ENCODE assay signal across 2 cellular contexts in the genomic region with DNA sequence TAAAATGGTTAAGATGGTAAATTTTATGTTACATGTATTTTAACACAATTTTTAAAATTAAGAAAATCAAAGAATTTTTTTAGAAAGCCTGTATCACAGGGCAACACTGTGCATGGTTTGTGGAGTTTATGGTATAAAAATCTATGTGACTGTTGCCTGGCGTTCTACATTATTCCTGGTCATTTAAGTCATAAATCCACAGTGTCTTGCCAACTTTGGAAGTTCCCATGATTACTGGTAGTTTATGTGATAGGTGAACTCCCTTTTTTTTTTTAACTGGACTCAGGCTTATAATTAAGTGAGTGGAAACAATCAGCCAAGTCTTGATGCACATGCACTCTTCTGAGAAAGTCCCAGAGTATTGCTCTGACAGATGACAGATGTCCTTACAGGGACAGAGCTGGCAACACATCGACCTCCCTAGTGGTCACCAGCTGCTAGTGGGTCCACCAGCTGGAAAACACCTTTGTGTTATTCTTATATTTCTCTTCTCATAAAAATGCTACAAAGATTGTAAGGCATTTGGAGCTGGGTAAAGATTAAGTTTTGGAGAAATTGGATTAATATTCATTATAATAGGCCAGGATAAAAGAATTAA.
A peak's percentile ranks its signal among the peaks of the same experiment; 100 is the strongest.
TF ChIP-seq lines count a peak whose summit lies in the region.

No MANE protein-coding gene starts in this region.

TF ChIP-seq in HCT116, 20 proteins besides CTCF, POLR2A, EP300 and RAD21:
- TF ChIP-seq EGR1 (IDR thresholded peaks at IDR 0.05; ENCODE audit: low read depth) (no peak), JUND (IDR thresholded peaks at IDR 0.05) (no peak), CEBPB (IDR thresholded peaks at IDR 0.05; ENCODE audit: low read depth) (no peak), SRF (IDR thresholded peaks at IDR 0.05; ENCODE audit: low read depth) (no peak), ELF1 (IDR thresholded peaks at IDR 0.05; ENCODE audit: borderline replicate concordance, low read depth) (no peak), ZNF274 (IDR thresholded peaks at IDR 0.05; ENCODE audit: low read depth, low read length) (no peak), EZH2 (IDR thresholded peaks at IDR 0.05) (no peak), ZFX (IDR thresholded peaks at IDR 0.05) (no peak), TCF7L2 (IDR thresholded peaks at IDR 0.05; ENCODE audit: borderline replicate concordance, extremely low read depth, insufficient read depth, insufficient read length) (no peak)
- TF ChIP-seq, protein P1, sequence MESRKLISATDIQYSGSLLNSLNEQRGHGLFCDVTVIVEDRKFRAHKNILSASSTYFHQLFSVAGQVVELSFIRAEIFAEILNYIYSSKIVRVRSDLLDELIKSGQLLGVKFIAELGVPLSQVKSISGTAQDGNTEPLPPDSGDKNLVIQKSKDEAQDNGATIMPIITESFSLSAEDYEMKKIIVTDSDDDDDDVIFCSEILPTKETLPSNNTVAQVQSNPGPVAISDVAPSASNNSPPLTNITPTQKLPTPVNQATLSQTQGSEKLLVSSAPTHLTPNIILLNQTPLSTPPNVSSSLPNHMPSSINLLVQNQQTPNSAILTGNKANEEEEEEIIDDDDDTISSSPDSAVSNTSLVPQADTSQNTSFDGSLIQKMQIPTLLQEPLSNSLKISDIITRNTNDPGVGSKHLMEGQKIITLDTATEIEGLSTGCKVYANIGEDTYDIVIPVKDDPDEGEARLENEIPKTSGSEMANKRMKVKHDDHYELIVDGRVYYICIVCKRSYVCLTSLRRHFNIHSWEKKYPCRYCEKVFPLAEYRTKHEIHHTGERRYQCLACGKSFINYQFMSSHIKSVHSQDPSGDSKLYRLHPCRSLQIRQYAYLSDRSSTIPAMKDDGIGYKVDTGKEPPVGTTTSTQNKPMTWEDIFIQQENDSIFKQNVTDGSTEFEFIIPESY (IDR thresholded peaks at IDR 0.05; ENCODE audit: extremely low read depth, insufficient replicate concordance, low read length), result no peak
- TF ChIP-seq, protein P2, sequence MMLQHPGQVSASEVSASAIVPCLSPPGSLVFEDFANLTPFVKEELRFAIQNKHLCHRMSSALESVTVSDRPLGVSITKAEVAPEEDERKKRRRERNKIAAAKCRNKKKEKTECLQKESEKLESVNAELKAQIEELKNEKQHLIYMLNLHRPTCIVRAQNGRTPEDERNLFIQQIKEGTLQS (IDR thresholded peaks at IDR 0.05), result no peak

TF ChIP-seq in K562, 482 proteins besides CTCF, POLR2A, EP300 and RAD21:
- TF ChIP-seq, protein P3, sequence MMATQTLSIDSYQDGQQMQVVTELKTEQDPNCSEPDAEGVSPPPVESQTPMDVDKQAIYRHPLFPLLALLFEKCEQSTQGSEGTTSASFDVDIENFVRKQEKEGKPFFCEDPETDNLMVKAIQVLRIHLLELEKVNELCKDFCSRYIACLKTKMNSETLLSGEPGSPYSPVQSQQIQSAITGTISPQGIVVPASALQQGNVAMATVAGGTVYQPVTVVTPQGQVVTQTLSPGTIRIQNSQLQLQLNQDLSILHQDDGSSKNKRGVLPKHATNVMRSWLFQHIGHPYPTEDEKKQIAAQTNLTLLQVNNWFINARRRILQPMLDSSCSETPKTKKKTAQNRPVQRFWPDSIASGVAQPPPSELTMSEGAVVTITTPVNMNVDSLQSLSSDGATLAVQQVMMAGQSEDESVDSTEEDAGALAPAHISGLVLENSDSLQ (IDR thresholded peaks at IDR 0.05), result peak; percentile 5; the same call in 1 of the 2 replicates
- TF ChIP-seq TBP (optimal IDR thresholded peaks at IDR 0.05; ENCODE audit: low read depth, low read length), result no peak
- TF ChIP-seq, protein P4, sequence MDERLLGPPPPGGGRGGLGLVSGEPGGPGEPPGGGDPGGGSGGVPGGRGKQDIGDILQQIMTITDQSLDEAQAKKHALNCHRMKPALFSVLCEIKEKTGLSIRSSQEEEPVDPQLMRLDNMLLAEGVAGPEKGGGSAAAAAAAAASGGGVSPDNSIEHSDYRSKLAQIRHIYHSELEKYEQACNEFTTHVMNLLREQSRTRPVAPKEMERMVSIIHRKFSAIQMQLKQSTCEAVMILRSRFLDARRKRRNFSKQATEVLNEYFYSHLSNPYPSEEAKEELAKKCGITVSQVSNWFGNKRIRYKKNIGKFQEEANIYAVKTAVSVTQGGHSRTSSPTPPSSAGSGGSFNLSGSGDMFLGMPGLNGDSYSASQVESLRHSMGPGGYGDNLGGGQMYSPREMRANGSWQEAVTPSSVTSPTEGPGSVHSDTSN (CRISPR knock-in tag; IDR thresholded peaks at IDR 0.05; ENCODE audit: low read depth), result no peak
- TF ChIP-seq, protein P4 (tag; conservative IDR thresholded peaks at IDR 0.05; ENCODE audit: low read depth), result peak; percentile 47
- TF ChIP-seq MEIS2 (IDR thresholded peaks at IDR 0.05; ENCODE audit: partially characterized antibody), result peak; percentile 51
- TF ChIP-seq ZNF274 (IDR thresholded peaks at IDR 0.05; ENCODE audit: borderline replicate concordance, low read depth, low read length), result no peak
TF ChIP-seq in K562: peak in this region for 3.
